1 cellular context compared by ENCODE assay signal in genomic region chr5:180815241-180816031, GRCh38.
TF ChIP-seq lines count a peak whose summit lies in the region.

No MANE protein-coding gene starts in this region.

TF ChIP-seq in endothelial cell of umbilical vein, 7 proteins besides CTCF, POLR2A, EP300 and RAD21 (continued from another document):
- TF ChIP-seq MAX (IDR thresholded peaks at IDR 0.05; ENCODE audit: insufficient read depth, insufficient read length) (no peak), JUN (IDR thresholded peaks at IDR 0.05; ENCODE audit: borderline replicate concordance, insufficient read depth, insufficient read length, low read depth) (no peak), MYC (IDR thresholded peaks at IDR 0.05; ENCODE audit: low read depth, low read length) (no peak)
